1 cellular context compared by ENCODE assay signal in genomic region chr2:234257859-234258561, GRCh38.
TF ChIP-seq lines count a peak whose summit lies in the region.

No MANE protein-coding gene starts in this region.

TF ChIP-seq in HepG2, 621 proteins besides CTCF, POLR2A, EP300 and RAD21 (continued from another document):
- TF ChIP-seq ZBTB20 (CRISPR knock-in tag; IDR thresholded peaks at IDR 0.05; ENCODE audit: borderline replicate concordance, low read depth) (no peak), ZNF333 (CRISPR knock-in tag; IDR thresholded peaks at IDR 0.05; ENCODE audit: borderline replicate concordance) (no peak), SMC3 (IDR thresholded peaks at IDR 0.05; ENCODE audit: low read length) (peak; percentile 88), ZSCAN5A (CRISPR knock-in tag; IDR thresholded peaks at IDR 0.05; ENCODE audit: borderline replicate concordance) (no peak), POLR2AphosphoS2 (IDR thresholded peaks at IDR 0.05; ENCODE audit: low read depth, low read length) (no peak), GMEB2 (CRISPR knock-in tag; IDR thresholded peaks at IDR 0.05; ENCODE audit: low read depth) (no peak), RBFOX2 (IDR thresholded peaks at IDR 0.05; ENCODE audit: low read depth, low read length) (no peak), ATF3 (CRISPR knock-in tag; IDR thresholded peaks at IDR 0.05) (no peak), FOSL2 (CRISPR knock-in tag; IDR thresholded peaks at IDR 0.05) (peak; percentile 74), AGO2 (optimal IDR thresholded peaks at IDR 0.05; ENCODE audit: low read depth, low read length) (no peak), GFI1 (CRISPR knock-in tag; IDR thresholded peaks at IDR 0.05; ENCODE audit: borderline replicate concordance) (no peak), GLI4 (CRISPR knock-in tag; IDR thresholded peaks at IDR 0.05; ENCODE audit: borderline replicate concordance) (no peak), ZFX (CRISPR knock-in tag; IDR thresholded peaks at IDR 0.05; ENCODE audit: low read depth) (no peak), ATF7-NPFF (CRISPR knock-in tag; IDR thresholded peaks at IDR 0.05; ENCODE audit: low read depth) (no peak), TFDP2 (CRISPR knock-in tag; IDR thresholded peaks at IDR 0.05) (no peak), TFDP1 (CRISPR knock-in tag; IDR thresholded peaks at IDR 0.05; ENCODE audit: borderline replicate concordance) (no peak), HNF4A (CRISPR knock-in tag; IDR thresholded peaks at IDR 0.05) (no peak), IRX3 (CRISPR knock-in tag; IDR thresholded peaks at IDR 0.05; ENCODE audit: borderline replicate concordance, low read depth) (no peak), BCL3 (CRISPR knock-in tag; IDR thresholded peaks at IDR 0.05) (no peak), PHF5A (CRISPR knock-in tag; IDR thresholded peaks at IDR 0.05; ENCODE audit: low read depth, unreplicated experiment) (no peak), NFKBIZ (CRISPR knock-in tag; IDR thresholded peaks at IDR 0.05) (no peak), SKIL (CRISPR knock-in tag; IDR thresholded peaks at IDR 0.05; ENCODE audit: borderline replicate concordance) (no peak), HMGXB3 (CRISPR knock-in tag; IDR thresholded peaks at IDR 0.05; ENCODE audit: borderline replicate concordance) (no peak), HNRNPL (IDR thresholded peaks at IDR 0.05; ENCODE audit: low read depth, low read length) (no peak), ZBTB10 (CRISPR knock-in tag; IDR thresholded peaks at IDR 0.05; ENCODE audit: borderline replicate concordance) (no peak)
